ENCODE assay signal across 8 cellular contexts in the genomic region with DNA sequence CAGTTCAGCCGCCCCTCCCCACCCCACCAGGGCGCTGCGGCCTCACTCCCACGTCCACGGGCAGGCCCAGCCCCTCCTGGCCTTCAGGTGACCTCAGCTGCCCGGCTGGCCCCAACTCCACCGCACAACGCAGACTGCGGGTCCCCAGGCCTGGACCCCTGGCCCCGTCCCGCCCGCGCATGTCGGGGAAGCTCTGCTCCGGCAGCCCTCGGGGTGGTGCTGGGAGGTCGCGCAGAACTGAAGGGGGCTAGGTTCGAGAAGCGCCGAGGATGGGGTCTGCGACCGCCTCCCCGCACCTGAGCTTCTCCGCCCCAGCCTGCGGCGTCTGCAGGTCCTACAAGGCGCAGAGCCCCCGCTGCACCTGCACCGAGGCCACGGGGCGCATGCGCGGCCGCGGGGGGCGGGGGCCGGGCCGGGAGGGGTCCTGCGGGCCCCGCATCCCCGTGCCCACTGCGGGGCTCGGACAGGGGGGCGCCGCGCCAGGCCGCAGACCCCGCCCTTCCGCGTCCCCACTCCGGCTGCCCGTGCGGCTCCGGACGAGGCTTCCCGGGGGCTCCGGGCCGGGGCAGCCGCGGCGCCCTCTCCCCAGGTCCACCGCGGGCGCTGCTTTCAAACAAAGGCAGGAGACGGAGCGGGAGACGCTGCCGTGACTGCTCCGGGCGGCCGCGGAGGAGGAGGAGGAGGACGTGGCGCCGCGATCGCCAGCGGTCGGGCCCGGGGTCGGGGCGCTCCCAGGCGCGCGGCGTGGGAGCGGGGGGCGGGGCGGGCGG. TPM values are rescaled to one million over a fixed set of nuclear protein-coding genes. Genes with fewer than 3 reads are reported as not detected.
DNase-seq lines count a peak whose midpoint lies in the region; ATAC-seq, FAIRE-seq and TF ChIP-seq lines count a peak whose summit lies in the region.

No MANE protein-coding gene starts in this region.

- H3K27me3 ChIP-seq in DND-41 (ENCODE audit: insufficient read depth, low read length, poor library complexity) (peaks cover 22% of the 10 kb centered on the region), H1 (replicated peaks in 1 of 4; ENCODE audit: control insufficient read depth in 3 of 4, extremely low read depth in 1 of 4, insufficient read depth in 3 of 4, low read length in 3 of 4) (peaks cover 22 to 49% (median 38%) of the 10 kb centered on the region in 4 experiments), pancreas (no peaks in the 10 kb centered on the region)

- H3K79me2 ChIP-seq in DND-41 (ENCODE audit: insufficient read depth, low read length) (no peaks in the 10 kb centered on the region), H1 (ENCODE audit: control insufficient read depth in 1 of 2, insufficient read depth in 2 of 2, low read length in 2 of 2) (no peaks in the 10 kb centered on the region)

- H3K9me3 ChIP-seq in DND-41 (ENCODE audit: insufficient read depth, low read length, severe bottlenecking) (no peaks in the 10 kb centered on the region), H1 (ENCODE audit: insufficient read depth in 2 of 2, low read depth in 1 of 2, low read length in 1 of 2) (no peaks in the 10 kb centered on the region), pancreas (no peaks in the 10 kb centered on the region)

- no peak overlapping the region for H2BK12ac ChIP-seq in H1 (ENCODE audit: low read depth, low read length)

- H2BK15ac ChIP-seq in H1 (ENCODE audit: low read length), result no peak overlapping the region

- no peak overlapping the region for H2BK5ac ChIP-seq in H1 (ENCODE audit: low read depth, low read length)

- no peak for TF ChIP-seq EP300 in H1 (IDR thresholded peaks at IDR 0.05; ENCODE audit: borderline replicate concordance in 1 of 2, low read depth in 2 of 2, low read length in 2 of 2)

- H3K9ac ChIP-seq in DND-41 (ENCODE audit: low read depth, low read length) (no peak overlapping the region), H1 (replicated peaks in 1 of 4; ENCODE audit: extremely low read depth in 1 of 4, low read depth in 3 of 4, low read length in 3 of 4) (no peak overlapping the region)

- H3K27ac ChIP-seq in DND-41 (ENCODE audit: low read length) (no peak overlapping the region), H1 (ENCODE audit: low read depth, low read length) (no peak overlapping the region), pancreas (no peak overlapping the region)

- H4K91ac ChIP-seq in H1 (replicated peaks; ENCODE audit: insufficient read length, low read length), result no peak overlapping the region

- no peaks in the 10 kb centered on the region for H3K79me1 ChIP-seq in H1 (ENCODE audit: low read depth, low read length)

- no peak overlapping the region for H3K23ac ChIP-seq in H1 (ENCODE audit: insufficient read length)

- no peak overlapping the region for H3K4me3 Mint-ChIP-seq in activated T-helper 17 cell treated with anti-CD3 and anti-CD28 coated beads, Interleukin-2, amount 50 U/mL, for 72 hours
- no peak overlapping the region for H3K4me3 Mint-ChIP-seq in endothelial cell (ENCODE audit: unreplicated experiment)

- no peak overlapping the region for H3K4me3 ChIP-seq in DND-41 (ENCODE audit: low read depth in 1 of 2, low read length in 2 of 2)
- H3K4me3 ChIP-seq in H1 (ENCODE audit: extremely low read depth in 1 of 4, insufficient read depth in 2 of 4, low read depth in 3 of 4, low read length in 4 of 4), result peak overlapping the region; percentile 32 to 65 (median 36)
- peak overlapping the region; percentile 23 to 45 (median 33) for H3K4me3 ChIP-seq in pancreas

- TF ChIP-seq CTCF in DND-41 (IDR thresholded peaks at IDR 0.05; ENCODE audit: borderline replicate concordance, extremely low read depth, low read length, poor library complexity, severe bottlenecking) (no peak), H1 (IDR thresholded peaks at IDR 0.05; ENCODE audit: control extremely low read depth in 1 of 3, insufficient read depth in 1 of 3, low read depth in 1 of 3, low read length in 3 of 3) (no peak), pancreas (IDR thresholded peaks at IDR 0.05) (no peak), endothelial cell (IDR thresholded peaks at IDR 0.05; ENCODE audit: unreplicated experiment) (no peak)

- H3K27me3 Mint-ChIP-seq in activated T-helper 17 cell treated with anti-CD3 and anti-CD28 coated beads, Interleukin-2, amount 50 U/mL, for 72 hours, result peaks cover 23% of the 10 kb centered on the region
- peaks cover 16% of the 10 kb centered on the region for H3K27me3 Mint-ChIP-seq in endothelial cell (ENCODE audit: unreplicated experiment)

- H3K18ac ChIP-seq in H1 (ENCODE audit: extremely low read depth, low read length), result no peak overlapping the region; the same call in 1 of the 2 replicates

- DNase-seq in DND-41 (no peak), NCI-H146 (lab: John Stamatoyannopoulos, UW) (peak; percentile 76), H1 (ENCODE audit: low read depth in 1 of 2, low spot score in 2 of 2) (no peak), pancreas (peak in 3 of 6 donors; percentile 41 to 80 (median 68)), endothelial cell (ENCODE audit: low spot score) (no peak), mesenteric fat pad (ENCODE audit: low spot score) (no peak)

- no peaks in the 10 kb centered on the region for H3K4me1 ChIP-seq in DND-41 (ENCODE audit: insufficient read depth, low read length)
- H3K4me1 ChIP-seq in H1 (replicated peaks in 1 of 4; ENCODE audit: control insufficient read depth in 3 of 4, insufficient read depth in 4 of 4, low read length in 3 of 4), result peaks cover 0 to 5% (median 4%) of the 10 kb centered on the region in 4 experiments; a peak in 5 of 7 replicates
- H3K4me1 ChIP-seq in pancreas, result no peaks in the 10 kb centered on the region

- H4K20me1 ChIP-seq in DND-41 (ENCODE audit: insufficient read depth, low read length), result no peaks in the 10 kb centered on the region
- peaks cover 5 to 12% of the 10 kb centered on the region in 2 experiments for H4K20me1 ChIP-seq in H1 (replicated peaks in 1 of 2; ENCODE audit: control insufficient read depth in 1 of 2, insufficient read depth in 2 of 2, low read length in 2 of 2)

- 2% methylated on average over 14 of the region's 91 CpGs; no CpG with 5 or more reads in 1 of the 2 experiments for WGBS in H1 (ENCODE audit: extremely low coverage in 1 of 2, insufficient coverage in 1 of 2, insufficient read length in 1 of 2, insufficient replicate concordance in 2 of 2, low coverage in 1 of 2, low lambda C conversion rate in 2 of 2, missing lambda C conversion rate in 1 of 2), 2 experiments
- 10 to 21% methylated on average over 35 to 91 of the region's 91 CpGs for WGBS in pancreas, 2 donors

- TF ChIP-seq RAD21 in H1 (IDR thresholded peaks at IDR 0.05 in 1 of 2, conservative IDR thresholded peaks at IDR 0.05 in 1 of 2; ENCODE audit: low read depth in 2 of 2, low read length in 2 of 2), result no peak; a peak in 1 of 4 replicates

- FAIRE-seq in H1 (lab: Jason Lieb, UNC) (no peak), pancreas (lab: Jason Lieb, UNC) (no peak)

- peak overlapping the region; percentile 25; the same call in 1 of the 2 replicates for H4K8ac ChIP-seq in H1 (ENCODE audit: extremely low read depth, insufficient read depth, low read length)

- intact Hi-C loops in pancreas (cut with DNase I), result no loop called here

- no peak overlapping the region for H3K4ac ChIP-seq in H1 (replicated peaks; ENCODE audit: insufficient read length, low read depth, low read length)

- H3K36me3 ChIP-seq in DND-41 (ENCODE audit: insufficient read depth, low read length) (no peaks in the 10 kb centered on the region), H1 (ENCODE audit: control insufficient read depth in 2 of 4, insufficient read depth in 4 of 4, low read length in 3 of 4) (no peaks in the 10 kb centered on the region), pancreas (no peaks in the 10 kb centered on the region)

- no peak overlapping the region for H3K27ac Mint-ChIP-seq in activated T-helper 17 cell treated with anti-CD3 and anti-CD28 coated beads, Interleukin-2, amount 50 U/mL, for 72 hours
- H3K27ac Mint-ChIP-seq in endothelial cell (ENCODE audit: unreplicated experiment), result no peak overlapping the region

- H2AFZ ChIP-seq in DND-41 (ENCODE audit: low read depth, low read length) (no peak overlapping the region), H1 (ENCODE audit: low read length) (no peak overlapping the region; the same call in 1 of the 2 replicates)

- H3K14ac ChIP-seq in H1 (ENCODE audit: insufficient read length), result no peak overlapping the region

- H3K36me3 Mint-ChIP-seq in activated T-helper 17 cell treated with anti-CD3 and anti-CD28 coated beads, Interleukin-2, amount 50 U/mL, for 72 hours (ENCODE audit: low read depth), result peaks cover 5% of the 10 kb centered on the region
- H3K36me3 Mint-ChIP-seq in endothelial cell (ENCODE audit: low read depth, unreplicated experiment), result no peaks in the 10 kb centered on the region

- no peak overlapping the region for H3K56ac ChIP-seq in H1 (replicated peaks; ENCODE audit: insufficient read length, low read depth, low read length)

- ATAC-seq in DND-41 (ENCODE audit: insufficient read depth, low read depth) (peak; percentile 46; the same call in 2 of the 3 replicates), pancreas (peak in 2 of 4 donors; percentile 36 to 42), HG03520 (IDR thresholded peaks at IDR 0.05; ENCODE audit: unreplicated experiment) (no peak)
- no peak for ATAC-seq in activated T-helper 17 cell treated with anti-CD3 and anti-CD28 coated beads, Interleukin-2, amount 50 U/mL, for 72 hours (replicated peaks)

- CTCF ChIA-PET in H1 (lab: Charles Lee; ENCODE audit: partially characterized antibody), result interaction anchor here (0.6 to 3.0 kb wide), 2 partner anchors 13 to 228 kb away, joined by 3 to 10 read pairs; no protein-coding TSS in a partner anchor

- H3K4me1 Mint-ChIP-seq in activated T-helper 17 cell treated with anti-CD3 and anti-CD28 coated beads, Interleukin-2, amount 50 U/mL, for 72 hours, result no peaks in the 10 kb centered on the region
- H3K4me1 Mint-ChIP-seq in endothelial cell (ENCODE audit: unreplicated experiment), result peaks cover 4% of the 10 kb centered on the region

- no peak overlapping the region for H4K5ac ChIP-seq in H1 (ENCODE audit: insufficient read length, low read depth, low read length)

- H2BK120ac ChIP-seq in H1 (replicated peaks; ENCODE audit: low read depth, low read length), result no peak overlapping the region

- H2BK20ac ChIP-seq in H1 (ENCODE audit: low read length), result no peak overlapping the region

- POLR2A ChIA-PET in H1 (lab: Charles Lee; ENCODE audit: partially characterized antibody), result interaction anchor here (0.8 to 1.5 kb wide), 4 partner anchors 8 to 17 kb away, joined by 3 to 5 read pairs (median 4); a partner anchor contains a TSS

- H3K9me3 Mint-ChIP-seq in activated T-helper 17 cell treated with anti-CD3 and anti-CD28 coated beads, Interleukin-2, amount 50 U/mL, for 72 hours, result no peaks in the 10 kb centered on the region
- no peaks in the 10 kb centered on the region for H3K9me3 Mint-ChIP-seq in endothelial cell (ENCODE audit: unreplicated experiment)

- H3K23me2 ChIP-seq in H1 (ENCODE audit: low read depth, low read length), result peaks cover 13% of the 10 kb centered on the region; the same call in 1 of the 2 replicates

- TF ChIP-seq POLR2A in H1 (IDR thresholded peaks at IDR 0.05; ENCODE audit: control extremely low read depth in 1 of 2, low read depth in 2 of 2, low read length in 2 of 2), result no peak

- no peak overlapping the region for H2AK5ac ChIP-seq in H1 (ENCODE audit: low read depth, low read length)

- no peak overlapping the region; the same call in 1 of the 2 replicates for H3K4me2 ChIP-seq in DND-41 (ENCODE audit: insufficient read depth, low read length)
- peak overlapping the region; percentile 72 to 85 for H3K4me2 ChIP-seq in H1 (ENCODE audit: insufficient read depth in 1 of 2, low read depth in 2 of 2, low read length in 2 of 2)

RNA-seq across cellular contexts. Expression of a gene that starts 0.7 kb away (rescaled TPM):
- total RNA-seq in H1 (2021; fragmentation: NEBNext Ultra II Directional; extraction: Animal tissue kit (Norgen Biotek cat#: 25700)), result 10.8 and 11.5 TPM in 2 replicates
- polyA plus RNA-seq in H1 (2011; rRNA removed), result 10.8 and 13.3 TPM in 2 replicates
- 10.6 TPM for polyA plus RNA-seq in H1 (2011; cell fraction: cytosol; rRNA removed)
- polyA plus RNA-seq in H1 (2011; cell fraction: nucleus; rRNA removed), result 22.6 TPM
- polyA plus RNA-seq in H1 (2012, experiment 1 of 2), result 10.1 to 16.0 TPM (median 14.1 TPM) in 4 replicates
- 9.8 TPM for polyA plus RNA-seq in H1 (2012, experiment 2 of 2)
- 4.8 TPM for polyA plus RNA-seq in H1 (2013, experiment 1 of 2)
- 5.0 TPM for polyA plus RNA-seq in H1 (2013, experiment 2 of 2)
- polyA minus RNA-seq in H1 (2011; rRNA and poly(A)+ RNA removed), result 28.5 and 40.4 TPM in 2 replicates
- 7.3 TPM for polyA minus RNA-seq in H1 (2011; cell fraction: cytosol; rRNA and poly(A)+ RNA removed)
- polyA minus RNA-seq in H1 (2011; cell fraction: nucleus; rRNA and poly(A)+ RNA removed), result 7.3 TPM
- 1 to 10 TPM; 3.0 to 6.1 (median 3.8) TPM for total RNA-seq in pancreas
- polyA plus RNA-seq in pancreas, result 1 to 10 TPM; 6.3 to 7.2 TPM
- under 1 TPM in 1 of 2 donors, not detected in 1; 0.22 TPM for total RNA-seq in activated T-helper 17 cell treated with anti-CD3 and anti-CD28 coated beads, Interleukin-2, amount 50 U/mL, for 72 hours
- 0.36 TPM for total RNA-seq in endothelial cell (ENCODE audit: unreplicated experiment)
- 67.3 TPM for total RNA-seq in mesenteric fat pad

RNA-seq across cellular contexts. Expression of a gene that starts 49.7 kb away (rescaled TPM):
- total RNA-seq in H1 (2021; fragmentation: NEBNext Ultra II Directional; extraction: Animal tissue kit (Norgen Biotek cat#: 25700)), result 57.5 and 61.4 TPM in 2 replicates
- 41.8 and 61.5 TPM in 2 replicates for polyA plus RNA-seq in H1 (2011; rRNA removed)
- 32.4 TPM for polyA plus RNA-seq in H1 (2011; cell fraction: cytosol; rRNA removed)
- polyA plus RNA-seq in H1 (2011; cell fraction: nucleus; rRNA removed), result 61.6 TPM
- 37.7 to 59.0 TPM (median 56.1 TPM) in 4 replicates for polyA plus RNA-seq in H1 (2012, experiment 1 of 2)
- 51.4 TPM for polyA plus RNA-seq in H1 (2012, experiment 2 of 2)
- 41.7 TPM for polyA plus RNA-seq in H1 (2013, experiment 1 of 2)
- 37.8 TPM for polyA plus RNA-seq in H1 (2013, experiment 2 of 2)
- 11.5 and 14.7 TPM in 2 replicates for polyA minus RNA-seq in H1 (2011; rRNA and poly(A)+ RNA removed)
- polyA minus RNA-seq in H1 (2011; cell fraction: cytosol; rRNA and poly(A)+ RNA removed), result 34.5 TPM
- 50.5 TPM for polyA minus RNA-seq in H1 (2011; cell fraction: nucleus; rRNA and poly(A)+ RNA removed)
- total RNA-seq in pancreas, result 10 to 100 TPM; 13.6 to 21.6 (median 16.7) TPM
- 10 to 100 TPM; 28.4 to 30.9 TPM for polyA plus RNA-seq in pancreas
- total RNA-seq in activated T-helper 17 cell treated with anti-CD3 and anti-CD28 coated beads, Interleukin-2, amount 50 U/mL, for 72 hours, result 10 to 100 TPM; 40.8 to 42.7 TPM
- 30.2 TPM for total RNA-seq in endothelial cell (ENCODE audit: unreplicated experiment)
- total RNA-seq in mesenteric fat pad, result 15.5 TPM

Comparison
In these comparisons a context has a peak if more than half of its experiments do, and no peak if none do; other contexts are left out.
1. H3K4me3 ChIP-seq: peak in H1 (4 of 4) and pancreas (4 of 4); none in DND-41 (0 of 2).